ENCODE assay signal across 1 cellular context in the genomic region with DNA sequence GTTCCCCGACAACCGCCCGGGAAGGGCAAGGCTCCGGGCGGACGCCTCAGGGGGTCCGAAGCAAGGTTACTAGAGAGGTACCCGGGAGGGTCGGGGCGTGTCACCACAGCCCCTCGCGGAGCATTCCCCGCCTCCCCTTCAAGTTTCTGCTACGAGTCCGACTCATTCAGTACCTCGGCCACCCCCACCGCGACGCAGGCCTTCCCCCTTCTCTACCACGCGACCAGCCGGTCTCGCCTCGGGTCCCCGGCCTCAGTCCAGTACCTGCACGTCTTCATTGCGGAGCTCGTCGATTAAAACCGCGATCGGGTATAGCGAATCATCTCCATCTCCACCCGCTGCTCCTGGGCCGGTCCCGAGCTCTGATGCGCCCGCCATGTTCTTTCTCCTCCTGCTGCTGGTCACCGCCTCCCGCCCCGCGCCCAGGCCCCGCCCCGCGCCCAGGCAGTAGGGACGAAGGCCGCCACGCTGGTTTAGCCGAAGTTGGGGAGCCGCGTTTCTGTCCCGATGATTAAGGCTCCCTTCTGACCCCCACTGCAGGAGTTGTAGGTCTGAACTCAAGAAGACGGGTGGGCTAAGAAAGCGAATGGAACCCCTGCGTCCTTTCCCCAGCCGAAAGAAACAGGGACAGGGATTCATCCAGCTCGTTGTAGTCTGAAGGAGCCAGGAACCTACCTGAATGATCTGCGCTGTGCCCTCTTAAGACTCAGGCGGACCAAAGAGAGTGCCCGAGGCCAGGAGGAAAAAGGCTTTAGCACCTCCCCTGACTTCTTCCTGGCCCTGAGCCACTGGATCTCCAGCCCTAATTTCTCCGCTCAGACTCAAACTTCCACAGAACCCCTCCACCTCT.
TF ChIP-seq lines count a peak whose summit lies in the region.

Gene PPP2R1B (minus strand): TSS at position 406 of the 850 bp plus-strand sequence. CDS start 28 bp downstream, at position 378.

TF ChIP-seq in HepG2, 621 proteins besides CTCF, POLR2A, EP300 and RAD21 (continued from another document and continues in another):
- peak; percentile 19; the same call in 1 of the 2 replicates for TF ChIP-seq ZBTB26 (CRISPR knock-in tag; IDR thresholded peaks at IDR 0.05; ENCODE audit: borderline replicate concordance)
- TF ChIP-seq TSC22D2 (CRISPR knock-in tag; IDR thresholded peaks at IDR 0.05; ENCODE audit: borderline replicate concordance) = no peak
- no peak for TF ChIP-seq ZNF3 (CRISPR knock-in tag; IDR thresholded peaks at IDR 0.05)
- TF ChIP-seq SIN3A (IDR thresholded peaks at IDR 0.05; ENCODE audit: borderline replicate concordance, low read depth, low read length) = peak; percentile 64; the same call in 1 of the 2 replicates
- peak; percentile 25; the same call in 1 of the 2 replicates for TF ChIP-seq ZSCAN31 (CRISPR knock-in tag; IDR thresholded peaks at IDR 0.05; ENCODE audit: low read depth)
- no peak; the same call in 1 of the 2 replicates for TF ChIP-seq RERE (CRISPR knock-in tag; IDR thresholded peaks at IDR 0.05; ENCODE audit: low read depth)
- no peak for TF ChIP-seq ZNF224 (CRISPR knock-in tag; IDR thresholded peaks at IDR 0.05)
- TF ChIP-seq FOXK2 (IDR thresholded peaks at IDR 0.05) = no peak
- TF ChIP-seq HHEX (CRISPR knock-in tag; IDR thresholded peaks at IDR 0.05) = no peak
- TF ChIP-seq GMEB1 (CRISPR knock-in tag; IDR thresholded peaks at IDR 0.05; ENCODE audit: borderline replicate concordance) = no peak
- TF ChIP-seq SMAD9 (CRISPR knock-in tag; IDR thresholded peaks at IDR 0.05) = no peak; the same call in 1 of the 2 replicates
- TF ChIP-seq TOE1 (CRISPR knock-in tag; IDR thresholded peaks at IDR 0.05) = no peak
- no peak for TF ChIP-seq TRAFD1 (CRISPR knock-in tag; IDR thresholded peaks at IDR 0.05; ENCODE audit: borderline replicate concordance)
- no peak for TF ChIP-seq MIER2 (CRISPR knock-in tag; IDR thresholded peaks at IDR 0.05)
- TF ChIP-seq NCOA2 (CRISPR knock-in tag; IDR thresholded peaks at IDR 0.05) = no peak
- no peak for TF ChIP-seq CBX2 (IDR thresholded peaks at IDR 0.05; ENCODE audit: low read depth, low read length)
- TF ChIP-seq CBX2 (CRISPR knock-in tag; IDR thresholded peaks at IDR 0.05; ENCODE audit: low read depth) = no peak
- peak; percentile 58; the same call in 1 of the 2 replicates for TF ChIP-seq KIAA2018 (CRISPR knock-in tag; IDR thresholded peaks at IDR 0.05; ENCODE audit: borderline replicate concordance)
- TF ChIP-seq ZNF772 (CRISPR knock-in tag; IDR thresholded peaks at IDR 0.05) = no peak
- TF ChIP-seq ZNF704 (CRISPR knock-in tag; IDR thresholded peaks at IDR 0.05; ENCODE audit: borderline replicate concordance) = peak; percentile 65; the same call in 1 of the 2 replicates
- TF ChIP-seq ZNF337 (CRISPR knock-in tag; IDR thresholded peaks at IDR 0.05; ENCODE audit: borderline replicate concordance, low read depth) = no peak
- peak; percentile 91 for TF ChIP-seq ZFX (CRISPR knock-in tag; IDR thresholded peaks at IDR 0.05; ENCODE audit: low read depth)
- no peak; the same call in 1 of the 2 replicates for TF ChIP-seq TOPORS (CRISPR knock-in tag; IDR thresholded peaks at IDR 0.05)
- no peak for TF ChIP-seq DPF2 (CRISPR knock-in tag; IDR thresholded peaks at IDR 0.05; ENCODE audit: borderline replicate concordance, low read depth)
- TF ChIP-seq, protein P1, sequence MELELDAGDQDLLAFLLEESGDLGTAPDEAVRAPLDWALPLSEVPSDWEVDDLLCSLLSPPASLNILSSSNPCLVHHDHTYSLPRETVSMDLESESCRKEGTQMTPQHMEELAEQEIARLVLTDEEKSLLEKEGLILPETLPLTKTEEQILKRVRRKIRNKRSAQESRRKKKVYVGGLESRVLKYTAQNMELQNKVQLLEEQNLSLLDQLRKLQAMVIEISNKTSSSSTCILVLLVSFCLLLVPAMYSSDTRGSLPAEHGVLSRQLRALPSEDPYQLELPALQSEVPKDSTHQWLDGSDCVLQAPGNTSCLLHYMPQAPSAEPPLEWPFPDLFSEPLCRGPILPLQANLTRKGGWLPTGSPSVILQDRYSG (CRISPR knock-in tag; IDR thresholded peaks at IDR 0.05) = no peak; the same call in 1 of the 2 replicates
